8 cellular contexts compared by ENCODE assay signal in the genomic region with DNA sequence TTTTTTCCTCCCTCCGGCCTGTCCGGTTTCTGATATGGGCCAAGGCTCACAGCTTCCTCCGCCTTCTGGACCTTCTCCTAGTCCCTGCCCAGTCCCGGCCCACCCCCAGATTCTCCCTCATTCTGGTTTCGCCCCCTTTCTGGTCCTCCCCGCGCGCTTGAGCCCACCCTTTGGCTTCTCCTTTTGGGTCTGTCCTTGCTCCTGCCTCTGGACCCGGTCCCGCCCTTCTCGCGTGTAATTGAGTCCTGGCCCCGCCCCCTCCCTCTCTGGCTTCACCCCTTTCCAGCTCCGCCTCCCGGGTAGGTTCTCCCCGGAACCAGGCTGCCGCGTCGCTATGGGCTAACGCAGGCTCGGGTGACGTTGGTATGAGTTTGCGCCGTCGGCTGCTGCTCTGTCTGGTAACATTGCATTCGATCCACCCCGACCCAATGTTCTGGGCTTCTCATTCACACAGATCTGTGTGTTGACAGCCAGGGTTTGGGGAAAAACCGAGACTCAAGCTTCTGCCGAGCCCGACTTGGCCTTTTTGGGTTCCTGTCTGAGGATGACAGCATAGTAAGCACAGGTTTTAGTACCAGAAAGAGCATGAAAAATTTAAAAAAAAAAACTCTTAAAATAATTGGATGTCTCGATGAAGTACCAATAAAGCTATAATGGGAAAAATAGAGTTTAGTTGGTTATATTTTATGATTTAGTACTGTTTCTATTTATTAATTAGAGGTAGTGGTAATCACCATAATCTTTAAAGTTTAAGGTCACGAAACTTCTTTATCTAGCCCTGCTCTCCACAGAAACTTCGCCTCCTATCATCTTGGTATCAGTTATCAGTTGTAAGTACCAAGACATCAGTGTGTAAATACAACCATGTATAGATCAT. TPM values are rescaled to one million over a fixed set of nuclear protein-coding genes. Genes with fewer than 3 reads are reported as not detected.
A peak's percentile ranks its signal among the peaks of the same experiment; 100 is the strongest.
DNase-seq lines count a peak whose midpoint lies in the region; ATAC-seq and TF ChIP-seq lines count a peak whose summit lies in the region.

No MANE protein-coding gene starts in this region.

- H3K27me3 Mint-ChIP-seq in dendritic cell treated with granulocyte-macrophage colony-stimulating factor and Interleukin-4, amounts not matched to agents 40 ng/mL and 50 ng/mL, for 4 days = peaks cover 8% of the 10 kb centered on the region

- WGBS in right lobe of liver (ENCODE audit: insufficient coverage, low coverage, low lambda C conversion rate, missing lambda C conversion rate) = 1% methylated on average over 32 of the region's 33 CpGs

- peak; percentile 95 for TF ChIP-seq POLR2A in right lobe of liver (IDR thresholded peaks at IDR 0.05)

- no peaks in the 10 kb centered on the region for H3K36me3 ChIP-seq in right lobe of liver

- ATAC-seq in GM19351 (IDR thresholded peaks at IDR 0.05; ENCODE audit: unreplicated experiment) (peak; percentile 32), HG03521 (IDR thresholded peaks at IDR 0.05; ENCODE audit: unreplicated experiment) (peak; percentile 29), right lobe of liver (peak; percentile 56 to 69 (median 65))

- peaks cover 7% of the 10 kb centered on the region for H3K36me3 Mint-ChIP-seq in dendritic cell treated with granulocyte-macrophage colony-stimulating factor and Interleukin-4, amounts not matched to agents 40 ng/mL and 50 ng/mL, for 4 days (ENCODE audit: low read depth)

- no peaks in the 10 kb centered on the region for H3K9me3 ChIP-seq in right lobe of liver

- intact Hi-C loops in dendritic cell treated with granulocyte-macrophage colony-stimulating factor and Interleukin-4, amounts not matched to agents 40 ng/mL and 50 ng/mL, for 4 days (cut with micrococcal nuclease) = loop anchor here (2.0 to 5.0 kb wide), 2 partner anchors 15 to 594 kb away; a partner anchor contains a TSS
- intact Hi-C loops in right lobe of liver (cut with DNase I) = no loop called here

- peaks cover 52% of the 10 kb centered on the region for H3K4me1 Mint-ChIP-seq in dendritic cell treated with granulocyte-macrophage colony-stimulating factor and Interleukin-4, amounts not matched to agents 40 ng/mL and 50 ng/mL, for 4 days (ENCODE audit: low read depth)

- TF ChIP-seq CTCF in right lobe of liver (IDR thresholded peaks at IDR 0.05) = no peak

- H3K27ac ChIP-seq in right lobe of liver = peak overlapping the region; percentile 87 to 94 (median 93)

- no peaks in the 10 kb centered on the region for H3K27me3 ChIP-seq in right lobe of liver

- peak overlapping the region; percentile 18 to 44 (median 30) for H3K4me3 ChIP-seq in right lobe of liver

- H3K4me3 Mint-ChIP-seq in dendritic cell treated with granulocyte-macrophage colony-stimulating factor and Interleukin-4, amounts not matched to agents 40 ng/mL and 50 ng/mL, for 4 days = peak overlapping the region; percentile 84

- H3K4me1 ChIP-seq in right lobe of liver = peaks cover 0 to 30% (median 7%) of the 10 kb centered on the region in 4 donors

- H3K9me3 Mint-ChIP-seq in dendritic cell treated with granulocyte-macrophage colony-stimulating factor and Interleukin-4, amounts not matched to agents 40 ng/mL and 50 ng/mL, for 4 days = no peaks in the 10 kb centered on the region

- DNase-seq in Ammon's horn (ENCODE audit: low spot score) (peak; percentile 99), NCI-H69 (lab: John Stamatoyannopoulos, UW) (peak; percentile 96), right lobe of liver (peak; percentile 99 to 100 (median 100))
- peak; percentile 91 to 98 for DNase-seq in activated CD4-positive, alpha-beta T cell treated with anti-CD3 and anti-CD28 coated beads, Interleukin-2, amount 50 U/mL, for 24 hours (ENCODE audit: low read depth in 1 of 2, low spot score in 1 of 2)
- DNase-seq in stimulated activated CD4-positive, alpha-beta T cell treated with anti-CD3 and anti-CD28 coated beads, Interleukin-4, amount 100 ng/mL, for 4 hours = peak; percentile 97 to 98

- peak overlapping the region; percentile 100 for H3K27ac Mint-ChIP-seq in dendritic cell treated with granulocyte-macrophage colony-stimulating factor and Interleukin-4, amounts not matched to agents 40 ng/mL and 50 ng/mL, for 4 days

RNA-seq across cellular contexts. Expression of a gene that starts 14.8 kb away (rescaled TPM):
- 10 to 100 TPM in 5 of 6 experiments, 1 to 10 TPM in 1; 10.0 to 17.5 (median 11.5) TPM for total RNA-seq in right lobe of liver

RNA-seq across cellular contexts. Expression of a gene that starts 29.0 kb away (rescaled TPM):
- not detected for total RNA-seq in right lobe of liver

Comparison
In these comparisons a context has a peak if more than half of its experiments do, and no peak if none do; other contexts are left out.
1. Peak in every context shown above with its lines: DNase-seq, ATAC-seq, H3K4me3 ChIP-seq and H3K27ac ChIP-seq.